ENCODE assay signal across 8 cellular contexts in genomic region chr6:31690231-31691077, GRCh38. TPM values are rescaled to one million over a fixed set of nuclear protein-coding genes. Genes with fewer than 3 reads are reported as not detected.
DNase-seq lines count a peak whose midpoint lies in the region; ATAC-seq lines count a peak whose summit lies in the region.
"Had no signal": no experiment of that assay in that cellular context is flagged by ENCODE, and none has a peak within 500 bp of the region (broad histone marks: within the 10 kb centered on the region; RNA-seq: fewer than 3 reads in every experiment).

No MANE protein-coding gene starts in this region.

- H3K9me3 Mint-ChIP-seq in activated naive CD4-positive, alpha-beta T cell treated with anti-CD3 and anti-CD28 coated beads for 36 hours = no peaks in the 10 kb centered on the region
- no peaks in the 10 kb centered on the region for H3K9me3 Mint-ChIP-seq in activated naive CD4-positive, alpha-beta T cell treated with anti-CD3 and anti-CD28 coated beads, Interleukin-2, amount 10 ng/mL, durations not matched to agents 7 days and 5 days
- no peaks in the 10 kb centered on the region for H3K9me3 Mint-ChIP-seq in stimulated activated naive CD8-positive, alpha-beta T cell treated with anti-CD3 and anti-CD28 coated beads, Interleukin-15, amount 100 ng/mL, for 72 hours

- no peak for ATAC-seq in stimulated activated naive CD8-positive, alpha-beta T cell treated with anti-CD3 and anti-CD28 coated beads, Interleukin-15, amount 100 ng/mL, for 72 hours

- H3K4me3 Mint-ChIP-seq in activated naive CD4-positive, alpha-beta T cell treated with anti-CD3 and anti-CD28 coated beads for 36 hours = no peak overlapping the region
- no peak overlapping the region for H3K4me3 Mint-ChIP-seq in activated naive CD4-positive, alpha-beta T cell treated with anti-CD3 and anti-CD28 coated beads, Interleukin-2, amount 10 ng/mL, durations not matched to agents 7 days and 5 days
- H3K4me3 Mint-ChIP-seq in stimulated activated naive CD8-positive, alpha-beta T cell treated with anti-CD3 and anti-CD28 coated beads, Interleukin-15, amount 100 ng/mL, for 72 hours = no peak overlapping the region

- H3K4me1 Mint-ChIP-seq in activated naive CD4-positive, alpha-beta T cell treated with anti-CD3 and anti-CD28 coated beads for 36 hours (ENCODE audit: low read depth) = peaks cover 3% of the 10 kb centered on the region
- peaks cover 4% of the 10 kb centered on the region for H3K4me1 Mint-ChIP-seq in activated naive CD4-positive, alpha-beta T cell treated with anti-CD3 and anti-CD28 coated beads, Interleukin-2, amount 10 ng/mL, durations not matched to agents 7 days and 5 days
- peaks cover 13% of the 10 kb centered on the region for H3K4me1 Mint-ChIP-seq in stimulated activated naive CD8-positive, alpha-beta T cell treated with anti-CD3 and anti-CD28 coated beads, Interleukin-15, amount 100 ng/mL, for 72 hours

- CTCF ChIA-PET in activated naive CD4-positive, alpha-beta T cell treated with anti-CD3 and anti-CD28 coated beads for 36 hours (lab: Charles Lee) = interaction anchor here (0.5 to 1.9 kb wide), 4 partner anchors 10 to 217 kb away, joined by 3 to 7 read pairs (median 4); partner anchors contain the start of gene LY6G5C
- CTCF ChIA-PET in activated naive CD4-positive, alpha-beta T cell treated with anti-CD3 and anti-CD28 coated beads, Interleukin-2, amount 10 ng/mL, durations not matched to agents 7 days and 5 days (lab: Charles Lee) = interaction anchor here (1.0 to 2.2 kb wide), 3 partner anchors 10 to 80 kb away, joined by 3 to 8 read pairs (median 3); no protein-coding TSS in a partner anchor

- no peaks in the 10 kb centered on the region for H3K27me3 Mint-ChIP-seq in activated naive CD4-positive, alpha-beta T cell treated with anti-CD3 and anti-CD28 coated beads for 36 hours (ENCODE audit: low read depth)
- no peaks in the 10 kb centered on the region for H3K27me3 Mint-ChIP-seq in activated naive CD4-positive, alpha-beta T cell treated with anti-CD3 and anti-CD28 coated beads, Interleukin-2, amount 10 ng/mL, durations not matched to agents 7 days and 5 days
- H3K27me3 Mint-ChIP-seq in stimulated activated naive CD8-positive, alpha-beta T cell treated with anti-CD3 and anti-CD28 coated beads, Interleukin-15, amount 100 ng/mL, for 72 hours = no peaks in the 10 kb centered on the region

- no peak for DNase-seq in activated naive CD4-positive, alpha-beta T cell treated with anti-CD3 and anti-CD28 coated beads for 36 hours
- no peak for DNase-seq in activated naive CD4-positive, alpha-beta T cell treated with anti-CD3 and anti-CD28 coated beads, Interleukin-2, amount 10 ng/mL, durations not matched to agents 7 days and 5 days
- DNase-seq in inferior parietal cortex (ENCODE audit: extremely low spot score) = peak; percentile 17
- DNase-seq in stimulated activated naive CD8-positive, alpha-beta T cell treated with anti-CD3 and anti-CD28 coated beads, Interleukin-15, amount 100 ng/mL, for 72 hours = no peak
- DNase-seq in NCI-H187 (lab: John Stamatoyannopoulos, UW) = no peak
- DNase-seq in midbrain (lab: John Stamatoyannopoulos, UW) = no peak
- DNase-seq: adrenal gland, NCI-H1436 had no signal

- intact Hi-C loops in activated naive CD4-positive, alpha-beta T cell treated with anti-CD3 and anti-CD28 coated beads for 36 hours (cut with micrococcal nuclease) = no loop called here

- H3K27ac Mint-ChIP-seq in activated naive CD4-positive, alpha-beta T cell treated with anti-CD3 and anti-CD28 coated beads for 36 hours = peak overlapping the region; percentile 54
- no peak overlapping the region for H3K27ac Mint-ChIP-seq in activated naive CD4-positive, alpha-beta T cell treated with anti-CD3 and anti-CD28 coated beads, Interleukin-2, amount 10 ng/mL, durations not matched to agents 7 days and 5 days
- H3K27ac Mint-ChIP-seq in stimulated activated naive CD8-positive, alpha-beta T cell treated with anti-CD3 and anti-CD28 coated beads, Interleukin-15, amount 100 ng/mL, for 72 hours = peak overlapping the region; percentile 57 to 59

- peaks cover 9% of the 10 kb centered on the region for H3K36me3 Mint-ChIP-seq in activated naive CD4-positive, alpha-beta T cell treated with anti-CD3 and anti-CD28 coated beads for 36 hours (ENCODE audit: low read depth)
- peaks cover 48% of the 10 kb centered on the region for H3K36me3 Mint-ChIP-seq in activated naive CD4-positive, alpha-beta T cell treated with anti-CD3 and anti-CD28 coated beads, Interleukin-2, amount 10 ng/mL, durations not matched to agents 7 days and 5 days

RNA-seq across cellular contexts. Expression of gene LY6G5C, which starts 9.6 kb away (rescaled TPM):
- 1 to 10 TPM in 1 of 2 experiments, under 1 TPM in 1; 0.93 to 1.4 TPM for total RNA-seq in activated naive CD4-positive, alpha-beta T cell treated with anti-CD3 and anti-CD28 coated beads for 36 hours

RNA-seq across cellular contexts. Expression of gene ABHD16A, which starts 12.7 kb away (rescaled TPM):
- 10 to 100 TPM; 19.9 to 22.5 TPM for total RNA-seq in activated naive CD4-positive, alpha-beta T cell treated with anti-CD3 and anti-CD28 coated beads for 36 hours

RNA-seq across cellular contexts. Expression of gene LY6G6F, which starts 16.2 kb away (rescaled TPM):
- not detected for total RNA-seq in activated naive CD4-positive, alpha-beta T cell treated with anti-CD3 and anti-CD28 coated beads for 36 hours
- total RNA-seq: adrenal gland had no signal

RNA-seq across cellular contexts. Expression of gene LY6G5B, which starts 20.7 kb away (rescaled TPM):
- total RNA-seq in activated naive CD4-positive, alpha-beta T cell treated with anti-CD3 and anti-CD28 coated beads for 36 hours = 1 to 10 TPM; 6.4 to 6.5 TPM

RNA-seq across cellular contexts. Expression of gene CSNK2B, which starts 24.6 kb away (rescaled TPM):
- total RNA-seq in activated naive CD4-positive, alpha-beta T cell treated with anti-CD3 and anti-CD28 coated beads for 36 hours = 100 to 1,000 TPM; 215 to 219 TPM
